In genomic region chr10:12353399-12354027, GRCh38 we compare ENCODE assay signal across 1 cellular context.
TF ChIP-seq lines count a peak whose summit lies in the region.

No MANE protein-coding gene starts in this region.

TF ChIP-seq in GM12878, 131 proteins besides CTCF, POLR2A, EP300 and RAD21:
- TF ChIP-seq, protein P1, sequence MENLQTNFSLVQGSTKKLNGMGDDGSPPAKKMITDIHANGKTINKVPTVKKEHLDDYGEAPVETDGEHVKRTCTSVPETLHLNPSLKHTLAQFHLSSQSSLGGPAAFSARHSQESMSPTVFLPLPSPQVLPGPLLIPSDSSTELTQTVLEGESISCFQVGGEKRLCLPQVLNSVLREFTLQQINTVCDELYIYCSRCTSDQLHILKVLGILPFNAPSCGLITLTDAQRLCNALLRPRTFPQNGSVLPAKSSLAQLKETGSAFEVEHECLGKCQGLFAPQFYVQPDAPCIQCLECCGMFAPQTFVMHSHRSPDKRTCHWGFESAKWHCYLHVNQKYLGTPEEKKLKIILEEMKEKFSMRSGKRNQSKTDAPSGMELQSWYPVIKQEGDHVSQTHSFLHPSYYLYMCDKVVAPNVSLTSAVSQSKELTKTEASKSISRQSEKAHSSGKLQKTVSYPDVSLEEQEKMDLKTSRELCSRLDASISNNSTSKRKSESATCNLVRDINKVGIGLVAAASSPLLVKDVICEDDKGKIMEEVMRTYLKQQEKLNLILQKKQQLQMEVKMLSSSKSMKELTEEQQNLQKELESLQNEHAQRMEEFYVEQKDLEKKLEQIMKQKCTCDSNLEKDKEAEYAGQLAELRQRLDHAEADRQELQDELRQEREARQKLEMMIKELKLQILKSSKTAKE (IDR thresholded peaks at IDR 0.05; ENCODE audit: low read depth, poor library complexity, severe bottlenecking), result peak; percentile 6
- TF ChIP-seq PML (IDR thresholded peaks at IDR 0.05; ENCODE audit: low read length) (no peak), POU2F2 (IDR thresholded peaks at IDR 0.05; ENCODE audit: borderline replicate concordance, low read depth, low read length) (0 out of 3 replicates have a peak, but pooled peaks have one; percentile 16), NFXL1 (IDR thresholded peaks at IDR 0.05; ENCODE audit: borderline replicate concordance) (no peak), GATAD2B (conservative IDR thresholded peaks at IDR 0.05; ENCODE audit: low read depth) (no peak), WRNIP1 (IDR thresholded peaks at IDR 0.05; ENCODE audit: borderline replicate concordance, low read depth, low read length) (no peak), FOXM1 (IDR thresholded peaks at IDR 0.05; ENCODE audit: low read depth, low read length) (0 out of 2 replicates have a peak, but pooled peaks have one; percentile 1), HSF1 (IDR thresholded peaks at IDR 0.05; ENCODE audit: low read depth, low read length) (no peak), ESRRA (IDR thresholded peaks at IDR 0.05; ENCODE audit: low read length) (no peak), RUNX3 (IDR thresholded peaks at IDR 0.05; ENCODE audit: low read length) (peak; percentile 71), MEF2A (IDR thresholded peaks at IDR 0.05; ENCODE audit: insufficient read depth, low read depth, low read length) (no peak), PKNOX1 (IDR thresholded peaks at IDR 0.05) (no peak), NFIC (IDR thresholded peaks at IDR 0.05; ENCODE audit: low read depth, low read length) (0 out of 2 replicates have a peak, but pooled peaks have one; percentile 9), NRF1 (conservative IDR thresholded peaks at IDR 0.05; ENCODE audit: low read depth, low read length) (no peak), EGR1 (IDR thresholded peaks at IDR 0.05; ENCODE audit: borderline replicate concordance in 1 of 2, low read depth in 2 of 2, low read length in 2 of 2) (no peak), STAT3 (IDR thresholded peaks at IDR 0.05; ENCODE audit: low read depth, low read length) (no peak), USF2 (IDR thresholded peaks at IDR 0.05; ENCODE audit: borderline replicate concordance, low read depth, low read length) (no peak), ETV6 (conservative IDR thresholded peaks at IDR 0.05 in 1 of 2, IDR thresholded peaks at IDR 0.05 in 1 of 2; ENCODE audit: borderline replicate concordance in 1 of 2, low read depth in 1 of 2) (no peak), DPF2 (IDR thresholded peaks at IDR 0.05) (no peak), EED (IDR thresholded peaks at IDR 0.05; ENCODE audit: low read depth) (peak; percentile 38; the same call in 1 of the 2 replicates), TCF3 (IDR thresholded peaks at IDR 0.05; ENCODE audit: borderline replicate concordance, insufficient read depth, low read depth, low read length) (no peak), IRF3 (IDR thresholded peaks at IDR 0.05) (no peak), CREM (IDR thresholded peaks at IDR 0.05; ENCODE audit: low read depth) (no peak), HCFC1 (IDR thresholded peaks at IDR 0.05; ENCODE audit: low read length) (no peak), ATF7 (IDR thresholded peaks at IDR 0.05; ENCODE audit: low read depth) (no peak)
- TF ChIP-seq, protein P2, sequence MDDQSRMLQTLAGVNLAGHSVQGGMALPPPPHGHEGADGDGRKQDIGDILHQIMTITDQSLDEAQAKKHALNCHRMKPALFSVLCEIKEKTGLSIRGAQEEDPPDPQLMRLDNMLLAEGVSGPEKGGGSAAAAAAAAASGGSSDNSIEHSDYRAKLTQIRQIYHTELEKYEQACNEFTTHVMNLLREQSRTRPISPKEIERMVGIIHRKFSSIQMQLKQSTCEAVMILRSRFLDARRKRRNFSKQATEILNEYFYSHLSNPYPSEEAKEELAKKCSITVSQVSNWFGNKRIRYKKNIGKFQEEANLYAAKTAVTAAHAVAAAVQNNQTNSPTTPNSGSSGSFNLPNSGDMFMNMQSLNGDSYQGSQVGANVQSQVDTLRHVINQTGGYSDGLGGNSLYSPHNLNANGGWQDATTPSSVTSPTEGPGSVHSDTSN (IDR thresholded peaks at IDR 0.05; ENCODE audit: insufficient replicate concordance, low read depth, low read length), result no peak
